ENCODE assay signal across 14 cellular contexts in the genomic region with DNA sequence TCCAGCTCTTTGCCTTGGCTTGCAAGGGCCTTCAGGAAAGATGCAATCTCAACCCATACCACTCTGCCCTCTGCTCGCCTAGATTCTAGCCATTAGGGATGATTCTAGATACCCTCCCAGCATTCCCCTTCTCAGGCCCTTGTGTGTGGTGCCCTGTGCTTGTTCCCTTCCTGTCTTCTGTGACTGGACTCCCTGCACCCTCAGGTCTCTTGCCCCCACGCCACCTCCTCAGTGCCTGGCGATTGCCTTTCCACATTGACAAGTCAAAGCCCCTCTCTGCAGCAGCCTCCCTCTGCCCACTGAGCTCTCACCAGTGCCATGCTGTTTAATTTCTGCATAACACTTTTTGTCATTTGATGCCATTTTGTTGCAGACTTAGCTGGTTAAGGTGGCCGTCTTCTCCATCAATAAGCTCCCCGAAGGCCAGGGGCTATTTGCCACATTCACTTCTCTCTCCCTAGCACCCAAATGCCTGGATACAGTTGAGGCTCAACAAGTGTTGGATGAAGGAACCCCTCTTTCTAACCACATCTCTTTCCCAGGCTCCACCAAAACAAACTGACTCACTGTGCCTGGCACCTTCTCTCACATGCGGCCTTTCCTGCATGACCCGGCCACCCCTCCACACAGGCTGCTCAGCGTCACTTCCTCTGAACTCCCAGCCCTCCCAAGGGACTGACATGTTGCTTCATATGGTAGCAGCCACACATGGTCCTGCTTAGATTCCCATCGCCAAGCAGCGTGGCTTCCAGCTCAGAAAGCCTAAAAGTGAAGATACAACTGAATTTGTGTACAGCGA. TPM values are rescaled to one million over a fixed set of nuclear protein-coding genes. Genes with fewer than 3 reads are reported as not detected.
A peak's percentile ranks its signal among the peaks of the same experiment; 100 is the strongest.
DNase-seq lines count a peak whose midpoint lies in the region; ATAC-seq and TF ChIP-seq lines count a peak whose summit lies in the region.
"Had no signal": no experiment of that assay in that cellular context is flagged by ENCODE, and none has a peak within 500 bp of the region (broad histone marks: within the 10 kb centered on the region; RNA-seq: fewer than 3 reads in every experiment).

No MANE protein-coding gene starts in this region.

- H3K27ac ChIP-seq in DOHH2 (ENCODE audit: low read depth, low read length) (no peak overlapping the region), Karpas-422 (ENCODE audit: low read length) (no peak overlapping the region), mesenchymal stem cell (ENCODE audit: low read length, poor library complexity, severe bottlenecking) (no peak overlapping the region), foreskin keratinocyte (no peak overlapping the region)
- H3K27ac ChIP-seq: SJSA1 had no signal

- H4K91ac ChIP-seq in mesenchymal stem cell (ENCODE audit: low read length) = no peak overlapping the region

- TF ChIP-seq CTCF in DOHH2 (IDR thresholded peaks at IDR 0.05; ENCODE audit: low read depth, low read length, poor library complexity, severe bottlenecking) (no peak), foreskin keratinocyte (conservative IDR thresholded peaks at IDR 0.05) (no peak)

- H2AK5ac ChIP-seq in mesenchymal stem cell (ENCODE audit: low read length, severe bottlenecking) = no peak overlapping the region

- H3K23ac ChIP-seq in mesenchymal stem cell (ENCODE audit: low read length in 2 of 2) = no peak overlapping the region

- no peak overlapping the region for H3K18ac ChIP-seq in mesenchymal stem cell (ENCODE audit: low read depth in 1 of 2, low read length in 2 of 2)

- H3K36me3 ChIP-seq in DOHH2 (ENCODE audit: control insufficient read depth, low read length) = no peaks in the 10 kb centered on the region
- no peaks in the 10 kb centered on the region for H3K36me3 ChIP-seq in Karpas-422 (ENCODE audit: insufficient read depth, low read length)
- no peaks in the 10 kb centered on the region for H3K36me3 ChIP-seq in mesenchymal stem cell (ENCODE audit: control insufficient read depth in 1 of 2, insufficient read depth in 2 of 2, low read depth in 1 of 2, low read length in 2 of 2)
- H3K36me3 ChIP-seq: HAP-1, transverse colon had no signal

- ATAC-seq in HG02571 (IDR thresholded peaks at IDR 0.05; ENCODE audit: unreplicated experiment) (no peak), foreskin keratinocyte (no peak)

- H3K4me1 ChIP-seq in DOHH2 (ENCODE audit: control insufficient read depth, low read length) (peaks cover 68% of the 10 kb centered on the region), Karpas-422 (ENCODE audit: low read length) (peaks cover 5% of the 10 kb centered on the region), mesenchymal stem cell (ENCODE audit: control insufficient read depth, insufficient read depth, low read depth, low read length) (peaks cover 2% of the 10 kb centered on the region), foreskin keratinocyte (peaks cover 7% of the 10 kb centered on the region)

- H3K4me3 ChIP-seq in DOHH2 (ENCODE audit: low read length) (peak overlapping the region; percentile 12; the same call in 1 of the 2 replicates), Karpas-422 (ENCODE audit: low read length) (no peak overlapping the region), mesenchymal stem cell (ENCODE audit: insufficient read depth in 1 of 2, low read depth in 1 of 2, low read length in 2 of 2) (peak overlapping the region in 1 of 2 experiments; percentile 32)
- H3K4me3 ChIP-seq: HAP-1, SJSA1, transverse colon had no signal

- 78% methylated on average over 11 of the region's 11 CpGs for WGBS in mesenchymal stem cell

- H4K8ac ChIP-seq in mesenchymal stem cell (ENCODE audit: low read length) = no peak overlapping the region

- no peak overlapping the region for H3K9ac ChIP-seq in Karpas-422 (ENCODE audit: low read length)
- peak overlapping the region; percentile 26 for H3K9ac ChIP-seq in mesenchymal stem cell (ENCODE audit: low read length)

- H3K9me2 ChIP-seq in DOHH2 (replicated peaks; ENCODE audit: control insufficient read depth, low read length) (no peaks in the 10 kb centered on the region), Karpas-422 (replicated peaks; ENCODE audit: insufficient read depth, low read length) (no peaks in the 10 kb centered on the region)

- H2AFZ ChIP-seq in Karpas-422 (ENCODE audit: low read length) = no peak overlapping the region
- H2AFZ ChIP-seq in mesenchymal stem cell (ENCODE audit: low read depth, low read length) = no peak overlapping the region

- no peak overlapping the region for H3K14ac ChIP-seq in mesenchymal stem cell (ENCODE audit: low read length in 2 of 2)

- DNase-seq in Karpas-422 (peak; percentile 51), brain pericyte (ENCODE audit: low read depth, low spot score) (peak; percentile 74), mesenchymal stem cell (peak; percentile 50), DMS53 (lab: John Stamatoyannopoulos, UW) (no peak), foreskin keratinocyte (no peak), DMS79 (lab: John Stamatoyannopoulos, UW) (no peak)
- DNase-seq: activated CD4-positive, alpha-beta memory T cell treated with anti-CD3 and anti-CD28 coated beads, Interleukin-2, amount 10 ng/mL, durations not matched to agents 7 days and 5 days; glutamatergic neuron; stimulated activated CD4-positive, alpha-beta T cell treated with anti-CD3 and anti-CD28 coated beads, Interleukin-4, amount 100 ng/mL, for 24 hours; transverse colon had no signal

- H2BK12ac ChIP-seq in mesenchymal stem cell (ENCODE audit: low read length in 2 of 2) = no peak overlapping the region

- no peaks in the 10 kb centered on the region for H3K79me1 ChIP-seq in mesenchymal stem cell (replicated peaks; ENCODE audit: low read length, poor library complexity, severe bottlenecking)

- H2BK120ac ChIP-seq in mesenchymal stem cell (ENCODE audit: low read depth, low read length) = no peak overlapping the region

- H3K4me2 ChIP-seq in DOHH2 (ENCODE audit: low read length) = peak overlapping the region; percentile 32; the same call in 1 of the 2 replicates
- no peak overlapping the region for H3K4me2 ChIP-seq in Karpas-422 (ENCODE audit: low read depth, low read length, poor library complexity, severe bottlenecking)
- no peak overlapping the region for H3K4me2 ChIP-seq in mesenchymal stem cell (ENCODE audit: low read length, poor library complexity, severe bottlenecking)

- H4K20me1 ChIP-seq in DOHH2 (ENCODE audit: control insufficient read depth, insufficient read depth, low read depth, low read length) (no peaks in the 10 kb centered on the region), Karpas-422 (ENCODE audit: insufficient read depth, low read depth, low read length) (no peaks in the 10 kb centered on the region)

- no peak overlapping the region for H2BK5ac ChIP-seq in mesenchymal stem cell (ENCODE audit: low read depth, low read length, poor library complexity, severe bottlenecking)

- H3K27me3 ChIP-seq in DOHH2 (ENCODE audit: control insufficient read depth, low read length) (peaks cover 26% of the 10 kb centered on the region), Karpas-422 (ENCODE audit: low read length) (no peaks in the 10 kb centered on the region), mesenchymal stem cell (ENCODE audit: control insufficient read depth in 1 of 2, insufficient read depth in 1 of 2, low read length in 2 of 2) (peaks cover 0 to 39% of the 10 kb centered on the region in 2 experiments), foreskin keratinocyte (peaks cover 62% of the 10 kb centered on the region)
- H3K27me3 ChIP-seq: SJSA1, transverse colon had no signal

- H3K4ac ChIP-seq in mesenchymal stem cell (ENCODE audit: low read depth in 1 of 2, low read length in 2 of 2) = no peak overlapping the region

- no peaks in the 10 kb centered on the region for H3F3A ChIP-seq in DOHH2 (ENCODE audit: control insufficient read depth, insufficient read depth)

- peaks cover 2% of the 10 kb centered on the region; the same call in 1 of the 2 replicates for H3K79me2 ChIP-seq in DOHH2 (ENCODE audit: control insufficient read depth, low read length)
- no peaks in the 10 kb centered on the region for H3K79me2 ChIP-seq in Karpas-422 (ENCODE audit: low read length)

- no peak overlapping the region for H2BK15ac ChIP-seq in mesenchymal stem cell (ENCODE audit: low read depth, poor library complexity, severe bottlenecking)

- H3K9me3 ChIP-seq in DOHH2 (ENCODE audit: control insufficient read depth, insufficient read depth, low read length) = no peaks in the 10 kb centered on the region
- H3K9me3 ChIP-seq in Karpas-422 (ENCODE audit: low read length) = no peaks in the 10 kb centered on the region
- H3K9me3 ChIP-seq in mesenchymal stem cell (ENCODE audit: control insufficient read depth, low read length) = no peaks in the 10 kb centered on the region
- H3K9me3 ChIP-seq: HAP-1, SJSA1, transverse colon had no signal

RNA-seq across cellular contexts. Expression of a gene that starts 4.6 kb away (rescaled TPM):
- 66.6 and 80.4 TPM in 2 replicates for total RNA-seq in Karpas-422 (2014; rRNA removed; shearing (Covaris generic); ENCODE audit: low replicate concordance)
- 242 TPM for polyA plus RNA-seq in mesenchymal stem cell (2013, experiment 1 of 2)
- 248 TPM for polyA plus RNA-seq in mesenchymal stem cell (2013, experiment 2 of 2)
- total RNA-seq in foreskin keratinocyte = 157 and 159 TPM in 2 replicates
- polyA plus RNA-seq in foreskin keratinocyte = 94.9 and 110 TPM in 2 replicates

Comparison
In these comparisons a context has a peak if more than half of its experiments do, and no peak if none do; other contexts are left out.
1. DNase-seq: peak in Karpas-422 (single experiment), brain pericyte (single experiment) and mesenchymal stem cell (single experiment); none in DMS53 (single experiment), foreskin keratinocyte (0 of 2) and DMS79 (single experiment).